In genomic region chrX:102746134-102746584, GRCh38 we compare ENCODE assay signal across 8 cellular contexts. TPM values are rescaled to one million over a fixed set of nuclear protein-coding genes. Genes with fewer than 3 reads are reported as not detected.
DNase-seq lines count a peak whose midpoint lies in the region; ATAC-seq and TF ChIP-seq lines count a peak whose summit lies in the region.

No MANE protein-coding gene starts in this region.

- H3K36me3 Mint-ChIP-seq in activated CD8-positive, alpha-beta T cell treated with anti-CD3 and anti-CD28 coated beads for 36 hours (ENCODE audit: low read depth): no peaks in the 10 kb centered on the region
- H3K36me3 Mint-ChIP-seq in nephron progenitor cell (ENCODE audit: low read depth): peaks cover 11% of the 10 kb centered on the region

- intact Hi-C loops in activated CD8-positive, alpha-beta T cell treated with anti-CD3 and anti-CD28 coated beads for 36 hours (cut with micrococcal nuclease): no loop called here

- H3K4me1 ChIP-seq in fibroblast of lung (ENCODE audit: control insufficient read depth, extremely low read depth, insufficient read depth, low read length): no peaks in the 10 kb centered on the region

- peak overlapping the region; percentile 44 for H3K4me2 ChIP-seq in fibroblast of lung (ENCODE audit: extremely low read depth, insufficient read depth, low read length)

- no peaks in the 10 kb centered on the region for H4K20me1 ChIP-seq in fibroblast of lung (ENCODE audit: control insufficient read depth, extremely low read depth, insufficient read depth, low read length)

- no peaks in the 10 kb centered on the region for H3K79me2 ChIP-seq in fibroblast of lung (ENCODE audit: control insufficient read depth, insufficient read depth, low read length)

- POLR2A ChIA-PET in activated CD8-positive, alpha-beta T cell treated with anti-CD3 and anti-CD28 coated beads for 36 hours (lab: Charles Lee): no interaction called here

- no peak for TF ChIP-seq CTCF in activated CD8-positive, alpha-beta T cell treated with anti-CD3 and anti-CD28 coated beads for 36 hours (IDR thresholded peaks at IDR 0.05)
- no peak for TF ChIP-seq CTCF in fibroblast of lung (conservative IDR thresholded peaks at IDR 0.05 in 1 of 2, IDR thresholded peaks at IDR 0.05 in 1 of 2; ENCODE audit: low read depth in 1 of 2, low read length in 2 of 2)
- TF ChIP-seq CTCF in nephron progenitor cell (IDR thresholded peaks at IDR 0.05): no peak

- H3K9ac ChIP-seq in fibroblast of lung (ENCODE audit: insufficient read depth, low read length): peak overlapping the region; percentile 23

- H3K27ac ChIP-seq in fibroblast of lung (ENCODE audit: insufficient read depth, low read length): no peak overlapping the region

- H3K36me3 ChIP-seq in fibroblast of lung (ENCODE audit: control insufficient read depth, insufficient read depth, low read length): no peaks in the 10 kb centered on the region

- H3K4me3 ChIP-seq in fibroblast of lung (replicated peaks in 1 of 4; ENCODE audit: control extremely low read depth in 1 of 4, insufficient read depth in 1 of 4, low read depth in 3 of 4, low read length in 4 of 4): peak overlapping the region; percentile 41 to 66 (median 55)

- no peaks in the 10 kb centered on the region for H3K27me3 Mint-ChIP-seq in activated CD8-positive, alpha-beta T cell treated with anti-CD3 and anti-CD28 coated beads for 36 hours
- H3K27me3 Mint-ChIP-seq in nephron progenitor cell (ENCODE audit: low read depth, poor library complexity): no peaks in the 10 kb centered on the region

- CTCF ChIA-PET in activated CD8-positive, alpha-beta T cell treated with anti-CD3 and anti-CD28 coated beads for 36 hours (lab: Charles Lee): no interaction called here

- peak overlapping the region; percentile 74 for H3K4me3 Mint-ChIP-seq in activated CD8-positive, alpha-beta T cell treated with anti-CD3 and anti-CD28 coated beads for 36 hours
- peak overlapping the region; percentile 71 for H3K4me3 Mint-ChIP-seq in nephron progenitor cell

- no peaks in the 10 kb centered on the region for H3K27me3 ChIP-seq in fibroblast of lung (ENCODE audit: control insufficient read depth, insufficient read depth, low read length)

- DNase-seq in activated CD8-positive, alpha-beta T cell treated with anti-CD3 and anti-CD28 coated beads for 36 hours: peak; percentile 26
- DNase-seq in fibroblast of lung (ENCODE audit: low read depth in 2 of 2) (peak; percentile 10 to 22), nephron progenitor cell (peak; percentile 5), NCI-H1105 (lab: John Stamatoyannopoulos, UW) (no peak), amniotic stem cell (lab: John Stamatoyannopoulos, UW) (no peak)

- H2AFZ ChIP-seq in fibroblast of lung (ENCODE audit: low read length): peak overlapping the region; percentile 20

- H3K4me1 Mint-ChIP-seq in activated CD8-positive, alpha-beta T cell treated with anti-CD3 and anti-CD28 coated beads for 36 hours (ENCODE audit: low read depth): peaks cover 8% of the 10 kb centered on the region
- no peaks in the 10 kb centered on the region for H3K4me1 Mint-ChIP-seq in nephron progenitor cell

- no peak overlapping the region for H3K27ac Mint-ChIP-seq in activated CD8-positive, alpha-beta T cell treated with anti-CD3 and anti-CD28 coated beads for 36 hours
- no peak overlapping the region for H3K27ac Mint-ChIP-seq in nephron progenitor cell

- no peaks in the 10 kb centered on the region for H3K9me3 ChIP-seq in fibroblast of lung (ENCODE audit: control insufficient read depth, insufficient read depth, low read depth, low read length)

- peak; percentile 74 for ATAC-seq in GM18909 (IDR thresholded peaks at IDR 0.05; ENCODE audit: poor library complexity, unreplicated experiment)
- peak; percentile 61 for ATAC-seq in activated CD8-positive, alpha-beta T cell treated with anti-CD3 and anti-CD28 coated beads for 36 hours
- ATAC-seq in HG02588 (IDR thresholded peaks at IDR 0.05; ENCODE audit: unreplicated experiment): no peak
- ATAC-seq in GM21526 (IDR thresholded peaks at IDR 0.05; ENCODE audit: low FRiP score, unreplicated experiment): no peak

- no peaks in the 10 kb centered on the region for H3K9me3 Mint-ChIP-seq in activated CD8-positive, alpha-beta T cell treated with anti-CD3 and anti-CD28 coated beads for 36 hours
- peaks cover 25% of the 10 kb centered on the region for H3K9me3 Mint-ChIP-seq in nephron progenitor cell

RNA-seq across cellular contexts. Expression of gene GPRASP3, which starts 25.6 kb away (rescaled TPM):
- total RNA-seq in activated CD8-positive, alpha-beta T cell treated with anti-CD3 and anti-CD28 coated beads for 36 hours: 1 to 10 TPM; 1.3 to 2.0 TPM
- total RNA-seq in fibroblast of lung: 5.9 and 9.7 TPM in 2 replicates
- polyA plus RNA-seq in fibroblast of lung: 6.4 and 7.3 TPM in 2 replicates
- 4.0 and 5.0 TPM in 2 replicates for polyA plus RNA-seq in fibroblast of lung (2012)
- 1.7 and 2.5 TPM in 2 replicates for polyA minus RNA-seq in fibroblast of lung (ENCODE audit: low replicate concordance)

RNA-seq across cellular contexts. Expression of gene GPRASP2, which starts 33.9 kb away (rescaled TPM):
- under 1 TPM; 0.67 to 0.77 TPM for total RNA-seq in activated CD8-positive, alpha-beta T cell treated with anti-CD3 and anti-CD28 coated beads for 36 hours
- total RNA-seq in fibroblast of lung: 16.9 and 24.6 TPM in 2 replicates
- 8.8 and 12.9 TPM in 2 replicates for polyA plus RNA-seq in fibroblast of lung
- 7.5 and 11.6 TPM in 2 replicates for polyA plus RNA-seq in fibroblast of lung (2012)
- polyA minus RNA-seq in fibroblast of lung (ENCODE audit: low replicate concordance): 9.4 TPM in 2 replicates

Comparison
In these comparisons a context has a peak if more than half of its experiments do, and no peak if none do; other contexts are left out.
1. ATAC-seq: peak in GM18909 (single experiment) and activated CD8-positive, alpha-beta T cell treated with anti-CD3 and anti-CD28 coated beads for 36 hours (single experiment); none in HG02588 (single experiment) and GM21526 (single experiment).
2. DNase-seq: peak in activated CD8-positive, alpha-beta T cell treated with anti-CD3 and anti-CD28 coated beads for 36 hours (single experiment), fibroblast of lung (2 of 2) and nephron progenitor cell (single experiment); none in NCI-H1105 (single experiment) and amniotic stem cell (single experiment).
3. RNA of gene GPRASP2, which starts 33.9 kb away (total RNA-seq): 16.9 to 24.6 TPM in fibroblast of lung; 0.67 to 0.77 TPM in activated CD8-positive, alpha-beta T cell treated with anti-CD3 and anti-CD28 coated beads for 36 hours; every median in the first group is over 10 times any median in the second.